ENCODE assay signal across 10 cellular contexts in genomic region chr16:49620158-49620867, GRCh38.
DNase-seq lines count a peak whose midpoint lies in the region; ATAC-seq and TF ChIP-seq lines count a peak whose summit lies in the region.
"Had no signal": no experiment of that assay in that cellular context is flagged by ENCODE, and none has a peak within 500 bp of the region (broad histone marks: within the 10 kb centered on the region; RNA-seq: fewer than 3 reads in every experiment).

No MANE protein-coding gene starts in this region.

- H3K27me3 ChIP-seq in liver (ENCODE audit: control insufficient read depth in 4 of 4, insufficient read depth in 4 of 4, low read length in 3 of 4) = no peaks in the 10 kb centered on the region
- H3K27me3 ChIP-seq in testis = no peaks in the 10 kb centered on the region

- H3K27me3 Mint-ChIP-seq in HFFc6 (ENCODE audit: insufficient read depth) (peaks cover 4% of the 10 kb centered on the region), chondrocyte (ENCODE audit: low read depth) (no peaks in the 10 kb centered on the region)

- ATAC-seq in GM21528 (IDR thresholded peaks at IDR 0.05; ENCODE audit: low FRiP score, unreplicated experiment) = no peak
- no peak for ATAC-seq in HG03025 (IDR thresholded peaks at IDR 0.05; ENCODE audit: low FRiP score, unreplicated experiment)

- 70% methylated on average over 11 of the region's 11 CpGs for WGBS in liver
- WGBS in testis, 2 donors = 30 to 38% methylated on average over 9 to 11 of the region's 11 CpGs

- H3K27ac ChIP-seq in liver (ENCODE audit: low read depth in 1 of 2, low read length in 2 of 2) (no peak overlapping the region), testis (peak overlapping the region; percentile 45 to 75)

- H3K27ac Mint-ChIP-seq in HFFc6 (no peak overlapping the region), chondrocyte (ENCODE audit: unreplicated experiment) (peak overlapping the region; percentile 81)
- H3K27ac Mint-ChIP-seq: T-helper 1 cell treated with Interleukin-12 subunit alpha and Interleukin-12 subunit beta and Interleukin-4 antibody, amounts not matched to agents 30 μg/mL and 1 μg/mL, for 36 hours had no signal

- H3K4me1 ChIP-seq in liver (ENCODE audit: control insufficient read depth in 4 of 4, insufficient read depth in 4 of 4, low read length in 3 of 4) (no peaks in the 10 kb centered on the region), testis (peaks cover 14% of the 10 kb centered on the region)

- H3K4me1 Mint-ChIP-seq in HFFc6 (ENCODE audit: low read depth) (no peaks in the 10 kb centered on the region), chondrocyte (ENCODE audit: low read depth) (no peaks in the 10 kb centered on the region)

- no peak overlapping the region for H3K4me3 ChIP-seq in liver (ENCODE audit: low read depth in 1 of 3, low read length in 3 of 3)
- H3K4me3 ChIP-seq in testis = no peak overlapping the region
- H3K4me3 ChIP-seq: skin epidermis had no signal

- H3K9me3 Mint-ChIP-seq in HFFc6 = no peaks in the 10 kb centered on the region; the same call in 1 of the 2 replicates
- no peaks in the 10 kb centered on the region for H3K9me3 Mint-ChIP-seq in chondrocyte (ENCODE audit: low read depth)
- H3K9me3 Mint-ChIP-seq: T-helper 1 cell treated with Interleukin-12 subunit alpha and Interleukin-12 subunit beta and Interleukin-4 antibody, amounts not matched to agents 30 μg/mL and 1 μg/mL, for 36 hours had no signal

- TF ChIP-seq RAD21 in liver (IDR thresholded peaks at IDR 0.05) = no peak

- H3K9me3 ChIP-seq in liver (ENCODE audit: control insufficient read depth in 4 of 4, low read length in 3 of 4) = no peaks in the 10 kb centered on the region
- no peaks in the 10 kb centered on the region for H3K9me3 ChIP-seq in testis

- H3K36me3 Mint-ChIP-seq in HFFc6 (ENCODE audit: low read depth) = no peaks in the 10 kb centered on the region
- no peaks in the 10 kb centered on the region for H3K36me3 Mint-ChIP-seq in chondrocyte (ENCODE audit: low read depth)

- intact Hi-C loops in testis (cut with DNase I; ENCODE audit: low total_unique reads) = no loop called here

- H3K4me3 Mint-ChIP-seq in HFFc6 = no peak overlapping the region
- no peak overlapping the region for H3K4me3 Mint-ChIP-seq in chondrocyte (ENCODE audit: unreplicated experiment)
- H3K4me3 Mint-ChIP-seq: T-helper 1 cell treated with Interleukin-12 subunit alpha and Interleukin-12 subunit beta and Interleukin-4 antibody, amounts not matched to agents 30 μg/mL and 1 μg/mL, for 36 hours had no signal

- peak; percentile 17 for DNase-seq in HFFc6
- DNase-seq in chondrocyte (ENCODE audit: low spot score) = peak; percentile 81
- peak; percentile 75 for DNase-seq in testis
- DNase-seq in NCI-H1694 treated with DMSO at 0.1 percent for 48 hours (lab: John Stamatoyannopoulos, UW) = no peak
- no peak for DNase-seq in Kasumi-1 (lab: John Stamatoyannopoulos, UW)

- no peak overlapping the region for H3K9ac ChIP-seq in liver (ENCODE audit: low read depth in 1 of 2, low read length in 2 of 2)

- H3K36me3 ChIP-seq in liver (ENCODE audit: control insufficient read depth in 4 of 4, insufficient read depth in 3 of 4, low read depth in 1 of 4, low read length in 3 of 4) (no peaks in the 10 kb centered on the region), testis (ENCODE audit: low read depth, missing control alignments) (no peaks in the 10 kb centered on the region)

- TF ChIP-seq POLR2A in testis (IDR thresholded peaks at IDR 0.05) = no peak

- TF ChIP-seq CTCF in HFFc6 (IDR thresholded peaks at IDR 0.05) (no peak), chondrocyte (IDR thresholded peaks at IDR 0.05) (no peak), liver (IDR thresholded peaks at IDR 0.05; ENCODE audit: low read depth, low read length, missing input control) (no peak), testis (IDR thresholded peaks at IDR 0.05) (no peak)

TF ChIP-seq in liver, 16 proteins besides CTCF, POLR2A, EP300 and RAD21:
- TF ChIP-seq RXRA (IDR thresholded peaks at IDR 0.05) (no peak), NR2F2 (IDR thresholded peaks at IDR 0.05) (peak; percentile 18)

Comparison
In these comparisons a context has a peak if more than half of its experiments do, and no peak if none do; other contexts are left out.
1. DNase-seq: peak in HFFc6 (single experiment), chondrocyte (single experiment) and testis (single experiment); none in NCI-H1694 treated with DMSO at 0.1 percent for 48 hours (single experiment) and Kasumi-1 (0 of 2).
2. H3K27ac ChIP-seq: peak in testis (2 of 2); none in liver (0 of 2).